In genomic region chr21:44573630-44574456, GRCh38 we compare ENCODE assay signal across 13 cellular contexts. TPM values are rescaled to one million over a fixed set of nuclear protein-coding genes. Genes with fewer than 3 reads are reported as not detected.
"Had no signal": no experiment of that assay in that cellular context is flagged by ENCODE, and none has a peak within 500 bp of the region (broad histone marks: within the 10 kb centered on the region; RNA-seq: fewer than 3 reads in every experiment).

Gene KRTAP10-4, plus strand, starts transcription at chr21:44573729. Its CDS starts 30 bp downstream, at chr21:44573759.

RNA-seq across cellular contexts. Expression of gene KRTAP10-4, which starts in this region (rescaled TPM):
- total RNA-seq: activated CD4-positive, alpha-beta memory T cell treated with anti-CD3 and anti-CD28 coated beads for 36 hours; activated naive CD4-positive, alpha-beta T cell treated with anti-CD3 and anti-CD28 coated beads, Interleukin-2, amount 50 U/mL, for 72 hours; aorta; dorsolateral prefrontal cortex; endodermal cell; fibroblast of villous mesenchyme; heart left ventricle; left cardiac atrium; lung microvascular endothelial cell; natural killer cell; sciatic nerve had no signal
- polyA plus RNA-seq: adipose tissue, aorta, heart left ventricle, small intestine had no signal
